Comparison of ENCODE assay signal across 17 cellular contexts in the genomic region with DNA sequence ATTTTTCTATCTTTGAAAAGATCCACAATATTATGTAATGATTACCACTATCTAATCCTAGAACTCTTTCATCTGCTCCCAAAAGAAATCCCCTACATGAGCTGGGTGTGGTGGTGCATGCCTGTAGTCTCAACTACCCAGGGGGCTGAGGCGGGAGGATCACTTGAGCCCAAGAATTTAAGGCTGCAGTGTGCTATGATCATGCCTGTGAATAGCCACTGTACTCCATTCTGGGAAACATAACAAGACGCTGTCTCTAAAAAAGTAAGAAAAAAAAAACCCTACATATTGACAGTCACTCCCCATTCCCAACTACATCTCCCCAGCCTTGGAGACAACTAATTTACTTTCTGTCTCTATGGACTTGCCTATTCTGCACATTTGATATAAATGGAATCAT.
"Had no signal": no experiment of that assay in that cellular context is flagged by ENCODE, and none has a peak within 500 bp of the region (broad histone marks: within the 10 kb centered on the region; RNA-seq: fewer than 3 reads in every experiment).

No MANE protein-coding gene starts in this region.

- DNase-seq: activated CD4-positive, alpha-beta T cell treated with anti-CD3 and anti-CD28 coated beads, Interleukin-2, amount 50 U/mL, for 4 hours; activated naive CD4-positive, alpha-beta T cell treated with Interleukin-2 at 50 U/mL for 16 hours; activated naive CD8-positive, alpha-beta T cell treated with anti-CD3 and anti-CD28 coated beads, Interleukin-2, amount 10 ng/mL, durations not matched to agents 7 days and 5 days; body of pancreas; caudate nucleus; foreskin keratinocyte; head of caudate nucleus; left lung; mammary epithelial cell; midbrain; stimulated activated CD4-positive, alpha-beta T cell treated with anti-CD3 and anti-CD28 coated beads, Interleukin-2, amount 100 ng/mL, for 24 hours; T-helper 2 cell; trophoblast cell had no signal

- H3K27me3 ChIP-seq: body of pancreas, foreskin keratinocyte, left lung, right atrium auricular region, suprapubic skin, vagina had no signal

- H3K27me3 Mint-ChIP-seq: activated naive CD8-positive, alpha-beta T cell treated with anti-CD3 and anti-CD28 coated beads, Interleukin-2, amount 10 ng/mL, durations not matched to agents 7 days and 5 days; stimulated activated naive CD8-positive, alpha-beta T cell treated with anti-CD3 and anti-CD28 coated beads, Interleukin-15, Interleukin-2, amounts not matched to agents 100 ng/mL and 50 ng/mL, for 24 hours had no signal

- H3K4me1 ChIP-seq: foreskin keratinocyte had no signal

- H3K27ac ChIP-seq: suprapubic skin had no signal
